In the genomic region with DNA sequence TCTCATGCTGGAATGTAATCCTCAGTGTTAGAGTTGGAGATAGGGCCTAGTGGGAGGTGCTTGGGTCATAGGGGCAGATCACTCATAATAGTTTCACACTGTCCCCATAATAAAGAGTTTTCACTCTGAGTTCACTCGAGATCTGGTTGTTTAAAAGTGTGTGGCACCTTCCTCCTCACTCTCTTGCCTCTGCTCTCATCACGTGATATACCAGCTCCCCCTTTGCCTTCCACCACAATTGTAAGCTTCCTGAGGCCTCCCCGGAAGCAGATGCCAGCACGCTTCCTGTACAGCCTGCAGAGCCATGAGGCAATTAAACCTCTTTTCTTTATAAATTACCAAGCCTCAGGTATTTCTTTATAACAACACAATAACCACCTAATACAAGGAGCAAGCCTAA, we compare ENCODE assay signal across 1 cellular context.
TF ChIP-seq lines count a peak whose summit lies in the region.

No MANE protein-coding gene starts in this region.

TF ChIP-seq in HepG2, 621 proteins besides CTCF, POLR2A, EP300 and RAD21:
- no peak for TF ChIP-seq MYC (CRISPR knock-in tag; IDR thresholded peaks at IDR 0.05; ENCODE audit: borderline replicate concordance)
- TF ChIP-seq RAD51 (IDR thresholded peaks at IDR 0.05; ENCODE audit: borderline replicate concordance) = peak; percentile 60; the same call in 1 of the 2 replicates
- TF ChIP-seq, protein P1, sequence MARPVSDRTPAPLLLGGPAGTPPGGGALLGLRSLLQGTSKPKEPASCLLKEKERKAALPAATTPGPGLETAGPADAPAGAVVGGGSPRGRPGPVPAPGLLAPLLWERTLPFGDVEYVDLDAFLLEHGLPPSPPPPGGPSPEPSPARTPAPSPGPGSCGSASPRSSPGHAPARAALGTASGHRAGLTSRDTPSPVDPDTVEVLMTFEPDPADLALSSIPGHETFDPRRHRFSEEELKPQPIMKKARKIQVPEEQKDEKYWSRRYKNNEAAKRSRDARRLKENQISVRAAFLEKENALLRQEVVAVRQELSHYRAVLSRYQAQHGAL (CRISPR knock-in tag; IDR thresholded peaks at IDR 0.05; ENCODE audit: not compliant biosample characterization) = no peak
